ENCODE assay signal across 15 cellular contexts in genomic region chr10:2623675-2624274, GRCh38.
DNase-seq lines count a peak whose midpoint lies in the region; TF ChIP-seq lines count a peak whose summit lies in the region.
"Had no signal": no experiment of that assay in that cellular context is flagged by ENCODE, and none has a peak within 500 bp of the region (broad histone marks: within the 10 kb centered on the region; RNA-seq: fewer than 3 reads in every experiment).

No MANE protein-coding gene starts in this region.

- no peak overlapping the region for H3T11ph ChIP-seq in H9 (ENCODE audit: low read length)

- H3K4me2 ChIP-seq in mesenchymal stem cell (ENCODE audit: low read length, poor library complexity, severe bottlenecking) (no peak overlapping the region), H9 (ENCODE audit: insufficient read depth, insufficient read length, low read length) (no peak overlapping the region)

- H3K27ac Mint-ChIP-seq in progenitor cell of endocrine pancreas (peak overlapping the region; percentile 30), H9 (0 out of 7 replicates have a peak overlapping the region, but pooled peaks of 1 of the 3 experiments have one; percentile 41)
- H3K27ac Mint-ChIP-seq: CD4-positive, alpha-beta memory T cell had no signal

- H3K27me3 ChIP-seq in H7 (ENCODE audit: control insufficient read depth, insufficient read depth, low read length) (no peaks in the 10 kb centered on the region), mesenchymal stem cell (ENCODE audit: control insufficient read depth in 1 of 2, insufficient read depth in 1 of 2, low read length in 2 of 2) (no peaks in the 10 kb centered on the region), H9 (ENCODE audit: insufficient read depth, low read length) (no peaks in the 10 kb centered on the region)

- no peak overlapping the region for H3K14ac ChIP-seq in mesenchymal stem cell (ENCODE audit: low read length in 2 of 2)
- H3K14ac ChIP-seq in H9 (ENCODE audit: insufficient read depth, low read length) = no peak overlapping the region

- 85% methylated on average over 11 of the region's 12 CpGs for WGBS in mesenchymal stem cell
- no CpG with 5 or more reads among the region's 12 CpGs for WGBS in H9 (ENCODE audit: extremely low coverage, insufficient read length, low lambda C conversion rate)

- H4K5ac ChIP-seq in H9 (ENCODE audit: insufficient read length, low read depth, low read length) = no peak overlapping the region

- no peak overlapping the region for H3K23ac ChIP-seq in mesenchymal stem cell (ENCODE audit: low read length in 2 of 2)
- H3K23ac ChIP-seq in H9 (ENCODE audit: insufficient read length, low read depth, low read length) = no peak overlapping the region

- H3K27ac ChIP-seq in mesenchymal stem cell (ENCODE audit: low read length, poor library complexity, severe bottlenecking) (no peak overlapping the region), H9 (ENCODE audit: insufficient read length, low read depth, low read length) (no peak overlapping the region)

- H3K4ac ChIP-seq in mesenchymal stem cell (ENCODE audit: low read depth in 1 of 2, low read length in 2 of 2) = no peak overlapping the region
- H3K4ac ChIP-seq in H9 (ENCODE audit: low read depth, low read length) = no peak overlapping the region

- H3K4me1 Mint-ChIP-seq in progenitor cell of endocrine pancreas (ENCODE audit: low read depth) = peaks cover 2% of the 10 kb centered on the region
- peaks cover 26 to 40% of the 10 kb centered on the region in 2 experiments for H3K4me1 Mint-ChIP-seq in H9
- H3K4me1 Mint-ChIP-seq: CD4-positive, alpha-beta memory T cell had no signal

- H3K27me3 Mint-ChIP-seq in progenitor cell of endocrine pancreas = no peaks in the 10 kb centered on the region
- H3K27me3 Mint-ChIP-seq in H9 (ENCODE audit: low read depth) = no peaks in the 10 kb centered on the region

- H4K91ac ChIP-seq in mesenchymal stem cell (ENCODE audit: low read length) = no peak overlapping the region
- no peak overlapping the region for H4K91ac ChIP-seq in H9 (ENCODE audit: insufficient read length, low read depth, low read length)

- H2BK12ac ChIP-seq in mesenchymal stem cell (ENCODE audit: low read length in 2 of 2) (no peak overlapping the region), H9 (ENCODE audit: insufficient read length, low read depth, low read length) (no peak overlapping the region)

- no peak overlapping the region for H3K4me3 Mint-ChIP-seq in progenitor cell of endocrine pancreas (ENCODE audit: low read depth)
- no peak overlapping the region for H3K4me3 Mint-ChIP-seq in H9
- H3K4me3 Mint-ChIP-seq: CD4-positive, alpha-beta memory T cell had no signal

- H2AFZ ChIP-seq in mesenchymal stem cell (ENCODE audit: low read depth, low read length) (no peak overlapping the region), H9 (ENCODE audit: low read length) (no peak overlapping the region)

- no peaks in the 10 kb centered on the region for H3K36me3 Mint-ChIP-seq in progenitor cell of endocrine pancreas (ENCODE audit: insufficient read depth)
- peaks cover 0 to 2% (median 0%) of the 10 kb centered on the region in 3 experiments; a peak in 1 of 7 replicates for H3K36me3 Mint-ChIP-seq in H9 (ENCODE audit: insufficient read depth in 1 of 3, low read depth in 3 of 3)
- H3K36me3 Mint-ChIP-seq: CD4-positive, alpha-beta memory T cell had no signal

- H4K8ac ChIP-seq in mesenchymal stem cell (ENCODE audit: low read length) (peak overlapping the region; percentile 2), H9 (replicated peaks; ENCODE audit: insufficient read length, low read depth, low read length) (no peak overlapping the region)

- in situ Hi-C loops in GM13976 (cut with MboI; ENCODE audit: low sequenced_read_pairs, unreplicated experiment) = no loop called here

- H3K56ac ChIP-seq in H9 (ENCODE audit: insufficient read length, low read depth, low read length) = no peak overlapping the region

- H3K23me2 ChIP-seq in H9 (ENCODE audit: insufficient read length, low read depth, low read length, poor library complexity, severe bottlenecking) = no peaks in the 10 kb centered on the region

- DNase-seq in GM13976 (ENCODE audit: low spot score) (peak; percentile 18), H7 (peak; percentile 22), mesenchymal stem cell (no peak), progenitor cell of endocrine pancreas (ENCODE audit: low spot score, unreplicated experiment) (no peak), SIG-M5 (lab: John Stamatoyannopoulos, UW) (no peak), NCI-H1694 (lab: John Stamatoyannopoulos, UW) (no peak), H9 (no peak)
- DNase-seq: C1 segment of cervical spinal cord; Calu3; CD4-positive, alpha-beta memory T cell; COR-L47; DMS53; DMS79 treated with DMSO at 0.1 percent for 48 hours; GF-D8; GOT3 had no signal

- no peak overlapping the region for H2BK15ac ChIP-seq in mesenchymal stem cell (ENCODE audit: low read depth, poor library complexity, severe bottlenecking)
- no peak overlapping the region for H2BK15ac ChIP-seq in H9 (ENCODE audit: low read depth, low read length)

- H3K9ac ChIP-seq in mesenchymal stem cell (ENCODE audit: low read length) (no peak overlapping the region), H9 (ENCODE audit: extremely low read depth, insufficient read length, low read length) (no peak overlapping the region)

- H3K79me1 ChIP-seq in mesenchymal stem cell (replicated peaks; ENCODE audit: low read length, poor library complexity, severe bottlenecking) (no peaks in the 10 kb centered on the region), H9 (ENCODE audit: insufficient read depth, low read depth, low read length, poor library complexity, severe bottlenecking) (no peaks in the 10 kb centered on the region)

- H3K18ac ChIP-seq in mesenchymal stem cell (ENCODE audit: low read depth in 1 of 2, low read length in 2 of 2) (no peak overlapping the region), H9 (ENCODE audit: insufficient read length, low read depth, low read length) (no peak overlapping the region)

- H3K36me3 ChIP-seq in H7 (replicated peaks; ENCODE audit: control insufficient read depth, insufficient read depth, low read length) = no peaks in the 10 kb centered on the region
- no peaks in the 10 kb centered on the region for H3K36me3 ChIP-seq in mesenchymal stem cell (ENCODE audit: control insufficient read depth in 1 of 2, insufficient read depth in 2 of 2, low read depth in 1 of 2, low read length in 2 of 2)

- H2BK20ac ChIP-seq in H9 (ENCODE audit: low read depth, low read length, poor library complexity, severe bottlenecking) = no peak overlapping the region

- TF ChIP-seq CTCF in GM13976 (IDR thresholded peaks at IDR 0.05; ENCODE audit: borderline replicate concordance, control extremely low read depth, extremely low read depth, insufficient read depth, missing control alignments) (no peak), progenitor cell of endocrine pancreas (IDR thresholded peaks at IDR 0.05; ENCODE audit: unreplicated experiment) (no peak), H9 (conservative IDR thresholded peaks at IDR 0.05) (no peak)

- H3K9me3 Mint-ChIP-seq in progenitor cell of endocrine pancreas (ENCODE audit: low read depth) (no peaks in the 10 kb centered on the region), H9 (no peaks in the 10 kb centered on the region; a peak in 1 of 5 replicates)

- H3K4me3 ChIP-seq in H7 (ENCODE audit: insufficient read depth, low read depth, low read length) = no peak overlapping the region
- no peak overlapping the region for H3K4me3 ChIP-seq in mesenchymal stem cell (ENCODE audit: insufficient read depth in 1 of 2, low read depth in 1 of 2, low read length in 2 of 2)

- H2BK120ac ChIP-seq in mesenchymal stem cell (ENCODE audit: low read depth, low read length) (no peak overlapping the region), H9 (ENCODE audit: low read depth, low read length, poor library complexity, severe bottlenecking) (no peak overlapping the region)

- H2BK5ac ChIP-seq in mesenchymal stem cell (ENCODE audit: low read depth, low read length, poor library complexity, severe bottlenecking) (no peak overlapping the region), H9 (ENCODE audit: insufficient read length, low read length) (no peak overlapping the region)

- H4K20me1 ChIP-seq in H9 (ENCODE audit: control insufficient read depth, insufficient read depth, insufficient read length) = no peaks in the 10 kb centered on the region

- H2AK5ac ChIP-seq in mesenchymal stem cell (ENCODE audit: low read length, severe bottlenecking) (no peak overlapping the region), H9 (ENCODE audit: insufficient read length, low read length) (no peak overlapping the region)

- peaks cover 1% of the 10 kb centered on the region for H3K4me1 ChIP-seq in mesenchymal stem cell (ENCODE audit: control insufficient read depth, insufficient read depth, low read depth, low read length)
- peaks cover 21% of the 10 kb centered on the region for H3K4me1 ChIP-seq in H9 (ENCODE audit: insufficient read depth, low read length)

- H3K9me3 ChIP-seq in mesenchymal stem cell (ENCODE audit: control insufficient read depth, low read length) = no peaks in the 10 kb centered on the region
- H3K9me3 ChIP-seq in H9 (ENCODE audit: control insufficient read depth, low read depth, low read length) = no peaks in the 10 kb centered on the region

- no peaks in the 10 kb centered on the region for H3K79me2 ChIP-seq in H9 (ENCODE audit: insufficient read depth, low read length)

Comparison
In these comparisons a context has a peak if more than half of its experiments do, and no peak if none do; other contexts are left out.
1. DNase-seq: peak in GM13976 (single experiment) and H7 (single experiment); none in mesenchymal stem cell (single experiment), progenitor cell of endocrine pancreas (single experiment), SIG-M5 (single experiment), NCI-H1694 (single experiment) and H9 (single experiment).